In the genomic region with DNA sequence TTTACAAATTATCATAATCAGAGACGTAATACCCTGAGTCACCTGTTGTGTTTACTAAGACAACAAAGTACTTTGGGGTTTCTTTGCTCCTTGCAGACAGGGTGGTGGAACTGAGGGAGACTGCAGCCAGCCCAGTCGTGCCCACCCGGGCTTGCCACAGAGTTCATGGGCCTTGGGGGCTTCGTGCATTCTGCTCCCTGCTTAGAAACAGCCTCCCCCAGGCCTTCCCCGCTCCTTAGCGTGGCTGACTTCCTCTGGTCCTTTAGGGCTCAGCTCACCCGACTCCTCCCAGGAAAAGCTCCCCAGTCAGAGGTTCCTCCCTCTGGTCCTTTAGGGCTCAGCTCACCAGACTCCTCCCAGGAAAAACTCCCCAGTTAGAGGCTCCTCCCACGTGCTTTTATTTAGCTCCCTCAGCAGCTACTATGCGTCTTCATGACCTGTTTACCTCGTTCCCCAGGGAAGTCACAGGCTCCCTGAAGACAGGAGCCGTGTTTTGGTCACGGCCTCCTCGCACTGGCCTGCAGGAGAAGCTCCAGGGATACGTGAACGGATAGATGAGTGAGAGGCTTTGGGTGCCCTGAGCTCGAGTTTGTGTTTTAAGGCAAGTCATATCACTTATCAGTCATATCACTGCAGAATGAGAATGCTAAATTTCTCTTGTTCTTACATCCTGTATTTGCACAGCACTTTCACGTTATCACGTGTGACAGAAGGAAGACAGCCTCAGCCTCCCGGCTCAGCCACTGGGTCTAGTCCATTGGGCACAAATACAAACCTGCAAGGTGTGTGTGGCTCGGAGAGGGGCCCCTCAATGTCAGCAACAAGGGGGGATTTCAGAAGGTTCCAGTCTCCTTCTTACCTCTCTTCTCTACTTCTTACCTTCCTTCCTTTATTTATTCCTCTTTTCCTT, we compare ENCODE assay signal across 8 cellular contexts. TPM values are rescaled to one million over a fixed set of nuclear protein-coding genes. Genes with fewer than 3 reads are reported as not detected.
DNase-seq lines count a peak whose midpoint lies in the region; TF ChIP-seq lines count a peak whose summit lies in the region.

No MANE protein-coding gene starts in this region.

- H3K79me2 ChIP-seq in mesendoderm (ENCODE audit: control insufficient read depth, insufficient read depth, low read length): no peaks in the 10 kb centered on the region

- no peaks in the 10 kb centered on the region for H3K27me3 Mint-ChIP-seq in activated CD4-positive, alpha-beta memory T cell treated with anti-CD3 and anti-CD28 coated beads, Interleukin-2, amount 10 ng/mL, durations not matched to agents 7 days and 5 days

- no peak overlapping the region for H4K91ac ChIP-seq in mesenchymal stem cell (ENCODE audit: low read length)

- H3K79me1 ChIP-seq in mesendoderm (ENCODE audit: low read length) (no peaks in the 10 kb centered on the region), mesenchymal stem cell (replicated peaks; ENCODE audit: low read length, poor library complexity, severe bottlenecking) (no peaks in the 10 kb centered on the region)

- H2AK5ac ChIP-seq in mesendoderm (ENCODE audit: low read length) (no peak overlapping the region), mesenchymal stem cell (ENCODE audit: low read length, severe bottlenecking) (no peak overlapping the region)

- H3K9me3 ChIP-seq in mesenchymal stem cell (ENCODE audit: control insufficient read depth, low read length): no peaks in the 10 kb centered on the region

- H3K27me3 ChIP-seq in HL-60 (ENCODE audit: insufficient read depth, poor library complexity, severe bottlenecking): no peaks in the 10 kb centered on the region
- no peaks in the 10 kb centered on the region for H3K27me3 ChIP-seq in mesendoderm (ENCODE audit: insufficient read depth, low read length, poor library complexity)
- H3K27me3 ChIP-seq in mesenchymal stem cell (ENCODE audit: control insufficient read depth in 1 of 2, insufficient read depth in 1 of 2, low read length in 2 of 2): no peaks in the 10 kb centered on the region

- no peak overlapping the region for H3K4ac ChIP-seq in mesendoderm (ENCODE audit: low read depth, low read length)
- H3K4ac ChIP-seq in mesenchymal stem cell (ENCODE audit: low read depth in 1 of 2, low read length in 2 of 2): no peak overlapping the region

- no peak overlapping the region for H2AFZ ChIP-seq in mesenchymal stem cell (ENCODE audit: low read depth, low read length)

- H4K5ac ChIP-seq in mesendoderm (ENCODE audit: low read length): no peak overlapping the region

- H2BK120ac ChIP-seq in mesendoderm (ENCODE audit: low read depth, low read length) (no peak overlapping the region), mesenchymal stem cell (ENCODE audit: low read depth, low read length) (no peak overlapping the region)

- H3K4me3 ChIP-seq in HL-60 (replicated peaks; ENCODE audit: insufficient read depth, low read length) (no peak overlapping the region), mesendoderm (ENCODE audit: low read length) (no peak overlapping the region), mesenchymal stem cell (ENCODE audit: insufficient read depth in 1 of 2, low read depth in 1 of 2, low read length in 2 of 2) (no peak overlapping the region)

- no peak overlapping the region for H3K18ac ChIP-seq in mesendoderm (ENCODE audit: low read length)
- H3K18ac ChIP-seq in mesenchymal stem cell (ENCODE audit: low read depth in 1 of 2, low read length in 2 of 2): no peak overlapping the region

- no peaks in the 10 kb centered on the region for H3K36me3 Mint-ChIP-seq in activated CD4-positive, alpha-beta memory T cell treated with anti-CD3 and anti-CD28 coated beads, Interleukin-2, amount 10 ng/mL, durations not matched to agents 7 days and 5 days (ENCODE audit: low read depth)

- no peak overlapping the region for H2BK5ac ChIP-seq in mesendoderm (ENCODE audit: low read length)
- no peak overlapping the region for H2BK5ac ChIP-seq in mesenchymal stem cell (ENCODE audit: low read depth, low read length, poor library complexity, severe bottlenecking)

- H3K56ac ChIP-seq in mesendoderm (ENCODE audit: low read length): peak overlapping the region; percentile 0

- CTCF ChIA-PET in activated CD4-positive, alpha-beta memory T cell treated with anti-CD3 and anti-CD28 coated beads, Interleukin-2, amount 10 ng/mL, durations not matched to agents 7 days and 5 days (lab: Charles Lee): interaction anchor here (1.5 kb wide), 1 partner anchor 153 kb away, joined by 3 read pairs; no protein-coding TSS in a partner anchor

- H3K23ac ChIP-seq in mesendoderm (ENCODE audit: low read length): no peak overlapping the region
- H3K23ac ChIP-seq in mesenchymal stem cell (ENCODE audit: low read length in 2 of 2): no peak overlapping the region

- H3K27ac Mint-ChIP-seq in activated CD4-positive, alpha-beta memory T cell treated with anti-CD3 and anti-CD28 coated beads, Interleukin-2, amount 10 ng/mL, durations not matched to agents 7 days and 5 days: peak overlapping the region; percentile 95

- POLR2A ChIA-PET in activated CD4-positive, alpha-beta memory T cell treated with anti-CD3 and anti-CD28 coated beads, Interleukin-2, amount 10 ng/mL, durations not matched to agents 7 days and 5 days (lab: Charles Lee): interaction anchor here (0.7 to 1.8 kb wide), 3 partner anchors 10 to 15 kb away, joined by 3 to 6 read pairs (median 3); no protein-coding TSS in a partner anchor

- WGBS in mesendoderm (ENCODE audit: extremely low coverage, insufficient coverage, low lambda C conversion rate): no CpG with 5 or more reads among the region's 20 CpGs
- 60% methylated on average over 20 of the region's 20 CpGs for WGBS in mesenchymal stem cell

- H3K4me1 ChIP-seq in mesendoderm (ENCODE audit: control insufficient read depth, low read depth, low read length) (no peaks in the 10 kb centered on the region), mesenchymal stem cell (ENCODE audit: control insufficient read depth, insufficient read depth, low read depth, low read length) (no peaks in the 10 kb centered on the region)

- no peak overlapping the region for H3K4me2 ChIP-seq in mesendoderm (ENCODE audit: low read length)
- H3K4me2 ChIP-seq in mesenchymal stem cell (ENCODE audit: low read length, poor library complexity, severe bottlenecking): no peak overlapping the region

- H3K9ac ChIP-seq in mesendoderm (ENCODE audit: low read length) (no peak overlapping the region), mesenchymal stem cell (ENCODE audit: low read length) (no peak overlapping the region)

- DNase-seq in NCI-H526 (lab: John Stamatoyannopoulos, UW) (peak; percentile 9 to 39), NCI-H526 treated with DMSO at 0.1 percent for 48 hours (lab: John Stamatoyannopoulos, UW) (no peak), HL-60 (ENCODE audit: low read depth in 1 of 2, low spot score in 1 of 2) (peak; percentile 2 to 57), mesendoderm (peak; percentile 47), mesenchymal stem cell (no peak), substantia nigra (lab: John Stamatoyannopoulos, UW) (no peak), NCI-H2196 treated with DMSO at 0.1 percent for 48 hours (lab: John Stamatoyannopoulos, UW; ENCODE audit: unreplicated experiment) (no peak)
- DNase-seq in activated CD4-positive, alpha-beta memory T cell treated with anti-CD3 and anti-CD28 coated beads, Interleukin-2, amount 10 ng/mL, durations not matched to agents 7 days and 5 days: peak; percentile 55

- H2BK12ac ChIP-seq in mesenchymal stem cell (ENCODE audit: low read length in 2 of 2): no peak overlapping the region

- TF ChIP-seq CTCF in HL-60 (IDR thresholded peaks at IDR 0.05; ENCODE audit: insufficient read depth, low read length): no peak

- peak overlapping the region; percentile 57 for H3K4me3 Mint-ChIP-seq in activated CD4-positive, alpha-beta memory T cell treated with anti-CD3 and anti-CD28 coated beads, Interleukin-2, amount 10 ng/mL, durations not matched to agents 7 days and 5 days

- H3K27ac ChIP-seq in HL-60 (replicated peaks) (no peak overlapping the region), mesendoderm (ENCODE audit: low read depth, low read length) (no peak overlapping the region), mesenchymal stem cell (ENCODE audit: low read length, poor library complexity, severe bottlenecking) (no peak overlapping the region), substantia nigra (ENCODE audit: low read depth, low read length, poor library complexity, severe bottlenecking) (no peak overlapping the region)

- H3K4me1 Mint-ChIP-seq in activated CD4-positive, alpha-beta memory T cell treated with anti-CD3 and anti-CD28 coated beads, Interleukin-2, amount 10 ng/mL, durations not matched to agents 7 days and 5 days: peaks cover 45% of the 10 kb centered on the region

- no peak overlapping the region for H2BK15ac ChIP-seq in mesendoderm (replicated peaks; ENCODE audit: low read depth)
- no peak overlapping the region for H2BK15ac ChIP-seq in mesenchymal stem cell (ENCODE audit: low read depth, poor library complexity, severe bottlenecking)

- no peak overlapping the region for H3K14ac ChIP-seq in mesenchymal stem cell (ENCODE audit: low read length in 2 of 2)

- H4K8ac ChIP-seq in mesendoderm (ENCODE audit: low read depth, low read length) (no peak overlapping the region), mesenchymal stem cell (ENCODE audit: low read length) (no peak overlapping the region)

- H3K36me3 ChIP-seq in mesendoderm (ENCODE audit: control insufficient read depth, insufficient read depth, low read length): no peaks in the 10 kb centered on the region
- no peaks in the 10 kb centered on the region for H3K36me3 ChIP-seq in mesenchymal stem cell (ENCODE audit: control insufficient read depth in 1 of 2, insufficient read depth in 2 of 2, low read depth in 1 of 2, low read length in 2 of 2)

- H3K9me3 Mint-ChIP-seq in activated CD4-positive, alpha-beta memory T cell treated with anti-CD3 and anti-CD28 coated beads, Interleukin-2, amount 10 ng/mL, durations not matched to agents 7 days and 5 days: no peaks in the 10 kb centered on the region

RNA-seq across cellular contexts. Expression of a gene that starts 52.7 kb away (rescaled TPM):
- under 1 TPM; 0.13 to 0.23 TPM for total RNA-seq in activated CD4-positive, alpha-beta memory T cell treated with anti-CD3 and anti-CD28 coated beads, Interleukin-2, amount 10 ng/mL, durations not matched to agents 7 days and 5 days
- polyA plus RNA-seq in mesendoderm (2013, experiment 1 of 2): 0.35 TPM
- polyA plus RNA-seq in mesendoderm (2013, experiment 2 of 2): 0.29 TPM
- polyA plus RNA-seq in mesenchymal stem cell (2013, experiment 1 of 2): not detected
- 0.01 TPM for polyA plus RNA-seq in mesenchymal stem cell (2013, experiment 2 of 2)

Comparison
In these comparisons a context has a peak if more than half of its experiments do, and no peak if none do; other contexts are left out.
1. DNase-seq: peak in NCI-H526 (2 of 2), HL-60 (2 of 2), activated CD4-positive, alpha-beta memory T cell treated with anti-CD3 and anti-CD28 coated beads, Interleukin-2, amount 10 ng/mL, durations not matched to agents 7 days and 5 days (single experiment) and mesendoderm (single experiment); none in NCI-H526 treated with DMSO at 0.1 percent for 48 hours (single experiment), mesenchymal stem cell (single experiment), substantia nigra (0 of 49) and NCI-H2196 treated with DMSO at 0.1 percent for 48 hours (single experiment).